ENCODE assay signal across 29 cellular contexts in the genomic region with DNA sequence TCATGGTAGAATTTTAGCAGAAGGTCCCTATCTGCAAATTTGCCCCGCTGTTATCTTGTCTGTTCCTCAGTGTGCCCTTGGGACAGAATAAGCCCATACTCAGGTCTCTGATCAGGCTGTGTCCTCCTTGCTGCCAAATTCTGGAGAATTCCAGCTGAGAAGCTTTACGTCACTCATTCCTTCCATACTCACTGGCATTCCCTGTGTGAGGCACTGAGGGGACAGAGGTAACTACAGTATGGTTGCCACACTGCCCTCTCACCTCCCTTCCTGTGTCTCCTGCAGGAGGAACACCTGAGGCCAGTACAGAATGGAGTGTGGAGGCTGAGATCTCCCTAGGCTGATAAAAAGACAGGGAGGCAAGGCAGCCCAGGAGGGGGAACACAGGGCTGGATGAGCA. TPM values are rescaled to one million over a fixed set of nuclear protein-coding genes. Genes with fewer than 3 reads are reported as not detected.
DNase-seq lines count a peak whose midpoint lies in the region; ATAC-seq and TF ChIP-seq lines count a peak whose summit lies in the region.
"Had no signal": no experiment of that assay in that cellular context is flagged by ENCODE, and none has a peak within 500 bp of the region (broad histone marks: within the 10 kb centered on the region; RNA-seq: fewer than 3 reads in every experiment).

No MANE protein-coding gene starts in this region.

- H3K36me3 ChIP-seq in Karpas-422 (ENCODE audit: insufficient read depth, low read length) (peaks cover 63% of the 10 kb centered on the region), left ventricle myocardium inferior (peaks cover 98% of the 10 kb centered on the region), BE2C (peaks cover 96% of the 10 kb centered on the region)

- H4K20me1 ChIP-seq in Karpas-422 (ENCODE audit: insufficient read depth, low read depth, low read length) = no peaks in the 10 kb centered on the region

- H3K4me3 ChIP-seq in Karpas-422 (ENCODE audit: low read length) = no peak overlapping the region
- H3K4me3 ChIP-seq in left ventricle myocardium inferior = no peak overlapping the region
- no peak overlapping the region for H3K4me3 ChIP-seq in BE2C (ENCODE audit: low read depth, low read length)
- H3K4me3 ChIP-seq: cardiac muscle cell, esophagus muscularis mucosa, prostate gland had no signal

- TF ChIP-seq CTCF in left ventricle myocardium inferior (IDR thresholded peaks at IDR 0.05; ENCODE audit: borderline replicate concordance) = no peak
- TF ChIP-seq CTCF in BE2C (IDR thresholded peaks at IDR 0.05; ENCODE audit: low read depth, low read length) = no peak

- peak overlapping the region; percentile 25; the same call in 1 of the 2 replicates for H3K9ac ChIP-seq in Karpas-422 (ENCODE audit: low read length)

- intact Hi-C loops in left ventricle myocardium inferior (cut with micrococcal nuclease) = no loop called here

- H3K27ac ChIP-seq in Karpas-422 (ENCODE audit: low read length) (peak overlapping the region; percentile 71), left ventricle myocardium inferior (replicated peaks) (peak overlapping the region; percentile 61)
- H3K27ac ChIP-seq: cardiac muscle cell, esophagus muscularis mucosa, foreskin keratinocyte, prostate gland had no signal

- H3K9me3 ChIP-seq in Karpas-422 (ENCODE audit: low read length) = no peaks in the 10 kb centered on the region
- H3K9me3 ChIP-seq in left ventricle myocardium inferior (replicated peaks) = no peaks in the 10 kb centered on the region
- no peaks in the 10 kb centered on the region for H3K9me3 ChIP-seq in BE2C
- H3K9me3 ChIP-seq: esophagus muscularis mucosa, prostate gland had no signal

- CTCF ChIA-PET in activated naive CD4-positive, alpha-beta T cell treated with anti-CD3 and anti-CD28 coated beads, Interleukin-2, amount 10 ng/mL, durations not matched to agents 7 days and 5 days (lab: Charles Lee) = no interaction called here

- no peaks in the 10 kb centered on the region for H3K27me3 Mint-ChIP-seq in activated naive CD4-positive, alpha-beta T cell treated with anti-CD3 and anti-CD28 coated beads, Interleukin-2, amount 10 ng/mL, durations not matched to agents 7 days and 5 days
- H3K27me3 Mint-ChIP-seq in stimulated activated naive B cell treated with anti-CD40 and anti-IgM and Interleukin-4, amounts not matched to agents 10 μg/mL and 1 μg/mL and 100 μg/mL, for 72 hours = no peaks in the 10 kb centered on the region
- H3K27me3 Mint-ChIP-seq: activated CD4-positive, alpha-beta T cell treated with anti-CD3 and anti-CD28 coated beads, Interleukin-2, amount 10 ng/mL, durations not matched to agents 7 days and 5 days; activated CD8-positive, alpha-beta memory T cell treated with anti-CD3 and anti-CD28 coated beads, Interleukin-2, amount 10 ng/mL, durations not matched to agents 7 days and 5 days; naive B cell had no signal

- H3K4me1 ChIP-seq in Karpas-422 (ENCODE audit: low read length) (peaks cover 73% of the 10 kb centered on the region), left ventricle myocardium inferior (peaks cover 29% of the 10 kb centered on the region), BE2C (no peaks in the 10 kb centered on the region)
- H3K4me1 ChIP-seq: esophagus muscularis mucosa, foreskin keratinocyte, prostate gland had no signal

- H3K9me3 Mint-ChIP-seq in activated naive CD4-positive, alpha-beta T cell treated with anti-CD3 and anti-CD28 coated beads, Interleukin-2, amount 50 U/mL, for 72 hours = no peaks in the 10 kb centered on the region
- no peaks in the 10 kb centered on the region for H3K9me3 Mint-ChIP-seq in activated naive CD4-positive, alpha-beta T cell treated with anti-CD3 and anti-CD28 coated beads, Interleukin-2, amount 10 ng/mL, durations not matched to agents 7 days and 5 days
- no peaks in the 10 kb centered on the region for H3K9me3 Mint-ChIP-seq in stimulated activated naive B cell treated with anti-CD40 and anti-IgM and Interleukin-4, amounts not matched to agents 10 μg/mL and 1 μg/mL and 100 μg/mL, for 72 hours
- H3K9me3 Mint-ChIP-seq: activated CD4-positive, alpha-beta T cell treated with anti-CD3 and anti-CD28 coated beads, Interleukin-2, amount 10 ng/mL, durations not matched to agents 7 days and 5 days; activated T-helper 1 cell treated with anti-CD3 and anti-CD28 coated beads, Interleukin-12 subunit alpha, Interleukin-12 subunit beta, Interleukin-2, Interleukin-4 antibody, amounts not matched to agents 30 ng/mL and 10 ng/mL and 1 ng/mL, durations not matched to agents 14 hours and 24 hours and 36 hours; naive B cell had no signal

- no peaks in the 10 kb centered on the region for H3K9me2 ChIP-seq in Karpas-422 (replicated peaks; ENCODE audit: insufficient read depth, low read length)

- DNase-seq in activated naive CD4-positive, alpha-beta T cell treated with anti-CD3 and anti-CD28 coated beads, Interleukin-2, amount 50 U/mL, for 72 hours (ENCODE audit: low spot score in 2 of 2) = no peak
- DNase-seq in activated naive CD4-positive, alpha-beta T cell treated with anti-CD3 and anti-CD28 coated beads, Interleukin-2, amount 10 ng/mL, durations not matched to agents 7 days and 5 days = no peak
- DNase-seq in Karpas-422 (no peak), left ventricle myocardium inferior (no peak), cortex of kidney (lab: John Stamatoyannopoulos, UW) (no peak), NCI-H69 (lab: John Stamatoyannopoulos, UW) (no peak), BE2C (no peak)
- DNase-seq in stimulated activated naive B cell treated with anti-CD40 and anti-IgM and Interleukin-4, amounts not matched to agents 10 μg/mL and 1 μg/mL and 100 μg/mL, for 72 hours = no peak
- DNase-seq: activated CD4-positive, alpha-beta T cell treated with anti-CD3 and anti-CD28 coated beads, Interleukin-2, amount 10 ng/mL, durations not matched to agents 7 days and 5 days; activated CD8-positive, alpha-beta memory T cell treated with anti-CD3 and anti-CD28 coated beads, Interleukin-2, amount 10 ng/mL, durations not matched to agents 7 days and 5 days; activated naive CD4-positive, alpha-beta T cell treated with anti-CD3 and anti-CD28 coated beads, Interleukin-2, amount 50 U/mL, for 16 hours; dermis blood vessel endothelial cell; foreskin keratinocyte; GF-D8; KG1; NCI-H1436; NCI-H2081 treated with DMSO at 0.1 percent for 48 hours; OCI-M1; stimulated activated CD4-positive, alpha-beta T cell treated with anti-CD3 and anti-CD28 coated beads, Interleukin-4, amount 100 ng/mL, for 4 hours; stimulated activated naive CD4-positive, alpha-beta T cell treated with Interleukin-2 at 50 U/mL for 16 hours had no signal

- peaks cover 35 to 59% of the 10 kb centered on the region in 2 donors for H3K36me3 Mint-ChIP-seq in activated naive CD4-positive, alpha-beta T cell treated with anti-CD3 and anti-CD28 coated beads, Interleukin-2, amount 50 U/mL, for 72 hours
- H3K36me3 Mint-ChIP-seq in activated naive CD4-positive, alpha-beta T cell treated with anti-CD3 and anti-CD28 coated beads, Interleukin-2, amount 10 ng/mL, durations not matched to agents 7 days and 5 days = peaks cover 71% of the 10 kb centered on the region
- peaks cover 73 to 79% of the 10 kb centered on the region in 2 donors for H3K36me3 Mint-ChIP-seq in stimulated activated naive B cell treated with anti-CD40 and anti-IgM and Interleukin-4, amounts not matched to agents 10 μg/mL and 1 μg/mL and 100 μg/mL, for 72 hours

- H3K4me1 Mint-ChIP-seq in activated naive CD4-positive, alpha-beta T cell treated with anti-CD3 and anti-CD28 coated beads, Interleukin-2, amount 10 ng/mL, durations not matched to agents 7 days and 5 days = no peaks in the 10 kb centered on the region
- peaks cover 33 to 58% of the 10 kb centered on the region in 2 donors for H3K4me1 Mint-ChIP-seq in stimulated activated naive B cell treated with anti-CD40 and anti-IgM and Interleukin-4, amounts not matched to agents 10 μg/mL and 1 μg/mL and 100 μg/mL, for 72 hours
- H3K4me1 Mint-ChIP-seq: activated CD4-positive, alpha-beta T cell treated with anti-CD3 and anti-CD28 coated beads, Interleukin-2, amount 10 ng/mL, durations not matched to agents 7 days and 5 days; activated CD8-positive, alpha-beta memory T cell treated with anti-CD3 and anti-CD28 coated beads, Interleukin-2, amount 10 ng/mL, durations not matched to agents 7 days and 5 days had no signal

- ATAC-seq in activated naive CD4-positive, alpha-beta T cell treated with anti-CD3 and anti-CD28 coated beads, Interleukin-2, amount 50 U/mL, for 72 hours = no peak
- ATAC-seq in stimulated activated naive B cell treated with anti-CD40 and anti-IgM and Interleukin-4, amounts not matched to agents 10 μg/mL and 1 μg/mL and 100 μg/mL, for 72 hours (replicated peaks) = peak in 1 of 2 donors; percentile 10
- ATAC-seq: activated CD8-positive, alpha-beta memory T cell treated with anti-CD3 and anti-CD28 coated beads, Interleukin-2, amount 10 ng/mL, durations not matched to agents 7 days and 5 days; foreskin keratinocyte; HCT116; SK-N-SH treated with all-trans-retinoic acid at 6 μM for 48 hours had no signal

- H3K27me3 ChIP-seq in Karpas-422 (ENCODE audit: low read length) = no peaks in the 10 kb centered on the region
- no peaks in the 10 kb centered on the region for H3K27me3 ChIP-seq in left ventricle myocardium inferior (ENCODE audit: low read depth)
- no peaks in the 10 kb centered on the region for H3K27me3 ChIP-seq in BE2C
- H3K27me3 ChIP-seq: cardiac muscle cell, esophagus muscularis mucosa, foreskin keratinocyte had no signal

- no peak overlapping the region for H3K4me3 Mint-ChIP-seq in activated naive CD4-positive, alpha-beta T cell treated with anti-CD3 and anti-CD28 coated beads, Interleukin-2, amount 10 ng/mL, durations not matched to agents 7 days and 5 days
- no peak overlapping the region for H3K4me3 Mint-ChIP-seq in stimulated activated naive B cell treated with anti-CD40 and anti-IgM and Interleukin-4, amounts not matched to agents 10 μg/mL and 1 μg/mL and 100 μg/mL, for 72 hours
- H3K4me3 Mint-ChIP-seq: activated CD4-positive, alpha-beta T cell treated with anti-CD3 and anti-CD28 coated beads, Interleukin-2, amount 10 ng/mL, durations not matched to agents 7 days and 5 days; activated CD8-positive, alpha-beta memory T cell treated with anti-CD3 and anti-CD28 coated beads, Interleukin-2, amount 10 ng/mL, durations not matched to agents 7 days and 5 days; activated T-helper 1 cell treated with anti-CD3 and anti-CD28 coated beads, Interleukin-12 subunit alpha, Interleukin-12 subunit beta, Interleukin-2, Interleukin-4 antibody, amounts not matched to agents 30 ng/mL and 10 ng/mL and 1 ng/mL, durations not matched to agents 14 hours and 24 hours and 36 hours had no signal

- H3K79me2 ChIP-seq in Karpas-422 (ENCODE audit: low read length) = peaks cover 20% of the 10 kb centered on the region

- no peak overlapping the region for H2AFZ ChIP-seq in Karpas-422 (ENCODE audit: low read length)

- H3K27ac Mint-ChIP-seq in activated naive CD4-positive, alpha-beta T cell treated with anti-CD3 and anti-CD28 coated beads, Interleukin-2, amount 50 U/mL, for 72 hours = peak overlapping the region; percentile 16 to 25
- no peak overlapping the region for H3K27ac Mint-ChIP-seq in activated naive CD4-positive, alpha-beta T cell treated with anti-CD3 and anti-CD28 coated beads, Interleukin-2, amount 10 ng/mL, durations not matched to agents 7 days and 5 days
- peak overlapping the region; percentile 37 for H3K27ac Mint-ChIP-seq in stimulated activated naive B cell treated with anti-CD40 and anti-IgM and Interleukin-4, amounts not matched to agents 10 μg/mL and 1 μg/mL and 100 μg/mL, for 72 hours
- H3K27ac Mint-ChIP-seq: activated CD8-positive, alpha-beta memory T cell treated with anti-CD3 and anti-CD28 coated beads, Interleukin-2, amount 10 ng/mL, durations not matched to agents 7 days and 5 days had no signal

- H3K4me2 ChIP-seq in Karpas-422 (ENCODE audit: low read depth, low read length, poor library complexity, severe bottlenecking) = peak overlapping the region; percentile 22

RNA-seq across cellular contexts. Expression of a gene that starts 31.5 kb away (rescaled TPM):
- total RNA-seq in activated naive CD4-positive, alpha-beta T cell treated with anti-CD3 and anti-CD28 coated beads, Interleukin-2, amount 50 U/mL, for 72 hours = 1 to 10 TPM; 1.1 to 4.2 TPM
- 3.2 and 6.5 TPM in 2 replicates for total RNA-seq in Karpas-422 (2014; rRNA removed; shearing (Covaris generic); ENCODE audit: low replicate concordance)
- total RNA-seq in left ventricle myocardium inferior = 2.2 TPM
- polyA plus RNA-seq in BE2C (2012; ENCODE audit: insufficient read depth, insufficient read length, low read depth) = not detected
- total RNA-seq: activated CD4-positive, alpha-beta T cell treated with anti-CD3 and anti-CD28 coated beads, Interleukin-2, amount 10 ng/mL, durations not matched to agents 7 days and 5 days; cardiac muscle cell; dermis blood vessel endothelial cell; foreskin keratinocyte; prostate gland; T-helper 2 cell treated with Interferon-gamma antibody and Interleukin-4, amounts not matched to agents 100 ng/mL and 5 ng/mL, for 36 hours; temporal lobe had no signal
- polyA plus RNA-seq: cardiac muscle cell, foreskin keratinocyte had no signal

RNA-seq across cellular contexts. Expression of a gene that starts 43.2 kb away (rescaled TPM):
- total RNA-seq in activated naive CD4-positive, alpha-beta T cell treated with anti-CD3 and anti-CD28 coated beads, Interleukin-2, amount 50 U/mL, for 72 hours = 1 to 10 TPM; 4.4 to 8.4 TPM
- total RNA-seq in Karpas-422 (2014; rRNA removed; shearing (Covaris generic); ENCODE audit: low replicate concordance) = 130 and 141 TPM in 2 replicates
- total RNA-seq in left ventricle myocardium inferior = 0.55 TPM
- 0.29 TPM for polyA plus RNA-seq in BE2C (2012; ENCODE audit: insufficient read depth, insufficient read length, low read depth)
- total RNA-seq: dermis blood vessel endothelial cell had no signal

RNA-seq across cellular contexts. Expression of a gene that starts 50.5 kb away (rescaled TPM):
- total RNA-seq in activated naive CD4-positive, alpha-beta T cell treated with anti-CD3 and anti-CD28 coated beads, Interleukin-2, amount 50 U/mL, for 72 hours = 100 to 1,000 TPM; 162 to 163 TPM
- 159 and 190 TPM in 2 replicates for total RNA-seq in Karpas-422 (2014; rRNA removed; shearing (Covaris generic); ENCODE audit: low replicate concordance)
- total RNA-seq in left ventricle myocardium inferior = 74.5 TPM
- 236 TPM for polyA plus RNA-seq in BE2C (2012; ENCODE audit: insufficient read depth, insufficient read length, low read depth)

Comparison
In these comparisons a context has a peak if more than half of its experiments do, and no peak if none do; other contexts are left out.
1. RNA of a gene that starts 43.2 kb away (total RNA-seq): 130 to 141 TPM in Karpas-422; 4.4 to 8.4 TPM in activated naive CD4-positive, alpha-beta T cell treated with anti-CD3 and anti-CD28 coated beads, Interleukin-2, amount 50 U/mL, for 72 hours and 0.55 TPM in left ventricle myocardium inferior (single experiment); every median in the first group is over 10 times any median in the second.